Comparison of ENCODE assay signal across 21 cellular contexts in the genomic region with DNA sequence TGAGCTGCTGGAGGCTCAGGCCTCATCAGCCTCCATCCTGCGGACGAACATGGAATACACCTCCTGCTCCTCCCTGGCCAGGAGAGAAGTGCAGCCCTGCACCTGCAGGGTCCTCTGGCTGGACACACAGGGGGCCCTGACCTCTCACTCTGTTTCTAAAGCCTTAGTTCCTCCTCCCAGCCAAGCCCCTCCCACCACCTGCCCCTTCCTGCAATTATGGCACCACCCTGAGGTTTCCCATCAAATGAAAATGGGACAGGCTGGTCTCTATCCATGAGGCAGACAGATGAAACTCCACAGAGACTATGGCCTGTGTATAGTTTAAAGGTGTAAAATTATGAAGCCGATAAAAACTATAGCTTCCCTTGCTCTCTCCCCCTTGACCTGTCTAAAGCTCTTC. TPM values are rescaled to one million over a fixed set of nuclear protein-coding genes. Genes with fewer than 3 reads are reported as not detected.
"Had no signal": no experiment of that assay in that cellular context is flagged by ENCODE, and none has a peak within 500 bp of the region (broad histone marks: within the 10 kb centered on the region; RNA-seq: fewer than 3 reads in every experiment).

No MANE protein-coding gene starts in this region.

- H3K36me3 ChIP-seq: left lung, prostate gland, thyroid gland had no signal

- H3K27ac ChIP-seq: left lung, prostate gland, thyroid gland had no signal

- H3K27me3 ChIP-seq: thyroid gland had no signal

- DNase-seq: activated CD4-positive, alpha-beta memory T cell treated with anti-CD3 and anti-CD28 coated beads, Interleukin-2, amount 10 ng/mL, durations not matched to agents 7 days and 5 days; activated CD4-positive, alpha-beta T cell treated with anti-CD3 and anti-CD28 coated beads for 48 hours; activated CD4-positive, CD25-positive, alpha-beta regulatory T cell; activated CD8-positive, alpha-beta memory T cell treated with anti-CD3 and anti-CD28 coated beads, Interleukin-2, amount 10 ng/mL, durations not matched to agents 7 days and 5 days; cerebellar nuclear complex; cortex of kidney; erythroblast; foreskin melanocyte; hypothalamus; left lung; right cardiac atrium; stimulated activated CD4-positive, alpha-beta T cell treated with anti-CD3 and anti-CD28 coated beads, Interleukin-2, amount 100 ng/mL, for 24 hours; stimulated activated naive CD4-positive, alpha-beta T cell treated with Interleukin-2 at 50 U/mL for 16 hours; thyroid gland had no signal

- H3K4me3 ChIP-seq: left lung, prostate gland, thyroid gland had no signal

- H3K9me3 ChIP-seq: left lung, prostate gland, thyroid gland had no signal

- ATAC-seq: activated CD8-positive, alpha-beta memory T cell treated with anti-CD3 and anti-CD28 coated beads, Interleukin-2, amount 10 ng/mL, durations not matched to agents 7 days and 5 days; left lung; right cardiac atrium had no signal

- H3K4me1 ChIP-seq: left lung, prostate gland, thyroid gland had no signal

RNA-seq across cellular contexts. Expression of gene CACNA1S, which starts 42.6 kb away (rescaled TPM):
- total RNA-seq: activated CD4-positive, alpha-beta memory T cell treated with anti-CD3 and anti-CD28 coated beads, Interleukin-2, amount 10 ng/mL, durations not matched to agents 7 days and 5 days; activated CD8-positive, alpha-beta memory T cell treated with anti-CD3 and anti-CD28 coated beads, Interleukin-2, amount 10 ng/mL, durations not matched to agents 7 days and 5 days; bronchial epithelial cell; kidney epithelial cell; mononuclear cell; osteocyte; subcutaneous adipose tissue; thyroid gland had no signal

RNA-seq across cellular contexts. Expression of gene ASCL5, which starts 57.3 kb away (rescaled TPM):
- total RNA-seq: activated CD4-positive, alpha-beta memory T cell treated with anti-CD3 and anti-CD28 coated beads, Interleukin-2, amount 10 ng/mL, durations not matched to agents 7 days and 5 days; activated CD8-positive, alpha-beta memory T cell treated with anti-CD3 and anti-CD28 coated beads, Interleukin-2, amount 10 ng/mL, durations not matched to agents 7 days and 5 days; kidney epithelial cell; mononuclear cell; osteocyte; prostate gland; right cardiac atrium; skeletal muscle tissue; subcutaneous adipose tissue; thyroid gland had no signal
